ENCODE assay signal across 24 cellular contexts in genomic region chr4:30370105-30370504, GRCh38.
"Had no signal": no experiment of that assay in that cellular context is flagged by ENCODE, and none has a peak within 500 bp of the region (broad histone marks: within the 10 kb centered on the region; RNA-seq: fewer than 3 reads in every experiment).

No MANE protein-coding gene starts in this region.

- H3K4me1 Mint-ChIP-seq: naive thymus-derived CD8-positive, alpha-beta T cell; nephron progenitor cell; stimulated activated memory B cell treated with anti-CD40 and anti-IgM and Interleukin-4, amounts not matched to agents 10 μg/mL and 1 μg/mL and 100 μg/mL, for 72 hours had no signal

- H3K9me3 Mint-ChIP-seq: nephron progenitor cell had no signal

- H3K4me3 ChIP-seq: dorsolateral prefrontal cortex, gastrocnemius medialis, lower lobe of right lung, ovary, psoas muscle, sigmoid colon, tibial artery had no signal

- H3K27ac ChIP-seq: dorsolateral prefrontal cortex, epithelial cell of prostate, gastrocnemius medialis, lower lobe of right lung, ovary, psoas muscle, sigmoid colon, testis, tibial artery had no signal

- H3K36me3 Mint-ChIP-seq: naive thymus-derived CD8-positive, alpha-beta T cell; stimulated activated memory B cell treated with anti-CD40 and anti-IgM and Interleukin-4, amounts not matched to agents 10 μg/mL and 1 μg/mL and 100 μg/mL, for 72 hours; type B pancreatic cell had no signal

- H3K27me3 Mint-ChIP-seq: naive thymus-derived CD8-positive, alpha-beta T cell; stimulated activated memory B cell treated with anti-CD40 and anti-IgM and Interleukin-4, amounts not matched to agents 10 μg/mL and 1 μg/mL and 100 μg/mL, for 72 hours; type B pancreatic cell had no signal

- H3K36me3 ChIP-seq: gastrocnemius medialis, lower lobe of right lung, ovary, sigmoid colon, tibial artery had no signal

- H3K9me3 ChIP-seq: gastrocnemius medialis, lower lobe of right lung, ovary, psoas muscle, sigmoid colon, testis, tibial artery had no signal

- DNase-seq: dorsolateral prefrontal cortex; effector CD4-positive, alpha-beta T cell; foreskin fibroblast; gastrocnemius medialis; head of caudate nucleus; left ventricle myocardium superior; lower lobe of right lung; naive thymus-derived CD8-positive, alpha-beta T cell; nephron progenitor cell; occipital lobe; ovary; sigmoid colon; stimulated activated CD4-positive, alpha-beta T cell treated with anti-CD3 and anti-CD28 coated beads, Interleukin-2, amount 100 ng/mL, for 24 hours; stimulated activated CD4-positive, alpha-beta T cell treated with anti-CD3 and anti-CD28 coated beads, Interleukin-4, amount 100 ng/mL, for 4 hours; stimulated activated naive CD8-positive, alpha-beta T cell treated with anti-CD3 and anti-CD28 coated beads, Interleukin-15, Interleukin-2, amounts not matched to agents 100 U/mL and 50 U/mL, for 24 hours; substantia nigra; testis; tibial artery had no signal

- H3K27ac Mint-ChIP-seq: naive thymus-derived CD8-positive, alpha-beta T cell; nephron progenitor cell; stimulated activated memory B cell treated with anti-CD40 and anti-IgM and Interleukin-4, amounts not matched to agents 10 μg/mL and 1 μg/mL and 100 μg/mL, for 72 hours; type B pancreatic cell had no signal

- H3K27me3 ChIP-seq: dorsolateral prefrontal cortex, gastrocnemius medialis, ovary, sigmoid colon, testis, tibial artery had no signal

- H3K4me3 Mint-ChIP-seq: naive thymus-derived CD8-positive, alpha-beta T cell; nephron progenitor cell; stimulated activated memory B cell treated with anti-CD40 and anti-IgM and Interleukin-4, amounts not matched to agents 10 μg/mL and 1 μg/mL and 100 μg/mL, for 72 hours; type B pancreatic cell had no signal

- H3K4me1 ChIP-seq: gastrocnemius medialis, lower lobe of right lung, psoas muscle, sigmoid colon, testis, tibial artery had no signal

- ATAC-seq: esophagus mucosa; gastrocnemius medialis; left ventricle myocardium superior; lower lobe of right lung; naive thymus-derived CD8-positive, alpha-beta T cell; psoas muscle; right cardiac atrium; stimulated activated memory B cell treated with anti-CD40 and anti-IgM and Interleukin-4, amounts not matched to agents 10 μg/mL and 1 μg/mL and 100 μg/mL, for 72 hours; stimulated activated naive CD8-positive, alpha-beta T cell treated with anti-CD3 and anti-CD28 coated beads, Interleukin-15, Interleukin-2, amounts not matched to agents 100 U/mL and 50 U/mL, for 24 hours had no signal
